15 cellular contexts compared by ENCODE assay signal in genomic region chr13:50275392-50276063, GRCh38.
DNase-seq lines count a peak whose midpoint lies in the region; ATAC-seq, FAIRE-seq and TF ChIP-seq lines count a peak whose summit lies in the region.
"Had no signal": no experiment of that assay in that cellular context is flagged by ENCODE, and none has a peak within 500 bp of the region (broad histone marks: within the 10 kb centered on the region; RNA-seq: fewer than 3 reads in every experiment).

No MANE protein-coding gene starts in this region.

- H3K27me3 ChIP-seq in pancreas: no peaks in the 10 kb centered on the region
- H3K27me3 ChIP-seq: ascending aorta, BLaER1, transverse colon had no signal

- peaks cover 17% of the 10 kb centered on the region for H3K36me3 Mint-ChIP-seq in natural killer cell treated with Interleukin-12 subunit alpha and Interleukin-12 subunit beta and Interleukin-15 and Interleukin-18, amount 100 ng/mL, for 72 hours
- H3K36me3 Mint-ChIP-seq in natural killer cell: no peaks in the 10 kb centered on the region

- H3K9me3 ChIP-seq in pancreas: no peaks in the 10 kb centered on the region
- H3K9me3 ChIP-seq: ascending aorta, transverse colon had no signal

- no peak for DNase-seq in natural killer cell treated with Interleukin-12 subunit alpha and Interleukin-12 subunit beta and Interleukin-15 and Interleukin-18, amount 100 ng/mL, for 72 hours (ENCODE audit: low spot score)
- no peak for DNase-seq in natural killer cell
- peak; percentile 76 for DNase-seq in NCI-H69 (lab: John Stamatoyannopoulos, UW)
- DNase-seq in pancreas: no peak
- no peak for DNase-seq in COLO668 (lab: John Stamatoyannopoulos, UW; ENCODE audit: unreplicated experiment)
- DNase-seq: activated effector memory CD4-positive, alpha-beta T cell treated with Interleukin-2 at 50 U/mL for 16 hours; DMS79; T-helper 9 cell; transverse colon had no signal

- H3K27ac ChIP-seq in pancreas: no peak overlapping the region
- H3K27ac ChIP-seq: ascending aorta, BLaER1, coronary artery, transverse colon had no signal

- TF ChIP-seq CTCF in natural killer cell (IDR thresholded peaks at IDR 0.05) (no peak), pancreas (IDR thresholded peaks at IDR 0.05) (no peak)

- H3K36me3 ChIP-seq in pancreas: no peaks in the 10 kb centered on the region
- H3K36me3 ChIP-seq: ascending aorta, BLaER1, transverse colon had no signal

- H3K27ac Mint-ChIP-seq in natural killer cell treated with Interleukin-12 subunit alpha and Interleukin-12 subunit beta and Interleukin-15 and Interleukin-18, amount 100 ng/mL, for 72 hours: peak overlapping the region; percentile 32 to 34
- H3K27ac Mint-ChIP-seq in natural killer cell: no peak overlapping the region

- 44 to 45% methylated on average over 1 of the region's 1 CpG for WGBS in pancreas, 2 donors

- H3K9me3 Mint-ChIP-seq in natural killer cell treated with Interleukin-12 subunit alpha and Interleukin-12 subunit beta and Interleukin-15 and Interleukin-18, amount 100 ng/mL, for 72 hours: peaks cover 11% of the 10 kb centered on the region
- no peaks in the 10 kb centered on the region for H3K9me3 Mint-ChIP-seq in natural killer cell

- no peak overlapping the region for H3K4me3 Mint-ChIP-seq in natural killer cell treated with Interleukin-12 subunit alpha and Interleukin-12 subunit beta and Interleukin-15 and Interleukin-18, amount 100 ng/mL, for 72 hours
- H3K4me3 Mint-ChIP-seq in natural killer cell: no peak overlapping the region

- intact Hi-C loops in natural killer cell (cut with micrococcal nuclease) (no loop called here), pancreas (cut with DNase I) (no loop called here)

- H3K27me3 Mint-ChIP-seq in natural killer cell treated with Interleukin-12 subunit alpha and Interleukin-12 subunit beta and Interleukin-15 and Interleukin-18, amount 100 ng/mL, for 72 hours: peaks cover 0 to 10% of the 10 kb centered on the region in 2 donors
- peaks cover 6 to 8% of the 10 kb centered on the region in 2 donors for H3K27me3 Mint-ChIP-seq in natural killer cell (ENCODE audit: low read depth in 2 of 2)

- peak; percentile 89 to 90 for ATAC-seq in natural killer cell treated with Interleukin-12 subunit alpha and Interleukin-12 subunit beta and Interleukin-15 and Interleukin-18, amount 100 ng/mL, for 72 hours
- no peak for ATAC-seq in natural killer cell
- ATAC-seq in esophagus mucosa: peak; percentile 95
- peak; percentile 67 to 88 (median 86) for ATAC-seq in pancreas
- no peak for ATAC-seq in HG02840 (IDR thresholded peaks at IDR 0.05; ENCODE audit: low FRiP score, unreplicated experiment)
- no peak for ATAC-seq in HG02885 (IDR thresholded peaks at IDR 0.05; ENCODE audit: poor library complexity, unreplicated experiment)

- FAIRE-seq in pancreas (lab: Jason Lieb, UNC): peak; percentile 59

- H3K4me1 Mint-ChIP-seq in natural killer cell treated with Interleukin-12 subunit alpha and Interleukin-12 subunit beta and Interleukin-15 and Interleukin-18, amount 100 ng/mL, for 72 hours (ENCODE audit: low read depth in 2 of 2): peaks cover 17 to 28% of the 10 kb centered on the region in 2 donors
- peaks cover 0 to 4% of the 10 kb centered on the region in 2 donors for H3K4me1 Mint-ChIP-seq in natural killer cell

- H3K4me1 ChIP-seq in pancreas: peaks cover 0 to 5% (median 0%) of the 10 kb centered on the region in 3 donors
- H3K4me1 ChIP-seq: ascending aorta, transverse colon had no signal

- H3K4me3 ChIP-seq in pancreas: no peak overlapping the region
- H3K4me3 ChIP-seq: ascending aorta, BLaER1, coronary artery, transverse colon had no signal

Comparison
In these comparisons a context has a peak if more than half of its experiments do, and no peak if none do; other contexts are left out.
1. ATAC-seq: peak in natural killer cell treated with Interleukin-12 subunit alpha and Interleukin-12 subunit beta and Interleukin-15 and Interleukin-18, amount 100 ng/mL, for 72 hours (2 of 2), esophagus mucosa (single experiment) and pancreas (4 of 4); none in natural killer cell (0 of 3), HG02840 (single experiment) and HG02885 (single experiment).
2. H3K27ac Mint-ChIP-seq: peak in natural killer cell treated with Interleukin-12 subunit alpha and Interleukin-12 subunit beta and Interleukin-15 and Interleukin-18, amount 100 ng/mL, for 72 hours (2 of 2); none in natural killer cell (0 of 2).